1 cellular context compared by ENCODE assay signal in genomic region chr6:5179917-5180316, GRCh38.
TF ChIP-seq lines count a peak whose summit lies in the region.

No MANE protein-coding gene starts in this region.

TF ChIP-seq in K562, 482 proteins besides CTCF, POLR2A, EP300 and RAD21 (continued from another document and continues in another):
- no peak for TF ChIP-seq MGA (IDR thresholded peaks at IDR 0.05)
- no peak for TF ChIP-seq ZNF586 (CRISPR knock-in tag; conservative IDR thresholded peaks at IDR 0.05)
- TF ChIP-seq CBFA2T3 (IDR thresholded peaks at IDR 0.05) = peak; percentile 49
- TF ChIP-seq, protein P1, sequence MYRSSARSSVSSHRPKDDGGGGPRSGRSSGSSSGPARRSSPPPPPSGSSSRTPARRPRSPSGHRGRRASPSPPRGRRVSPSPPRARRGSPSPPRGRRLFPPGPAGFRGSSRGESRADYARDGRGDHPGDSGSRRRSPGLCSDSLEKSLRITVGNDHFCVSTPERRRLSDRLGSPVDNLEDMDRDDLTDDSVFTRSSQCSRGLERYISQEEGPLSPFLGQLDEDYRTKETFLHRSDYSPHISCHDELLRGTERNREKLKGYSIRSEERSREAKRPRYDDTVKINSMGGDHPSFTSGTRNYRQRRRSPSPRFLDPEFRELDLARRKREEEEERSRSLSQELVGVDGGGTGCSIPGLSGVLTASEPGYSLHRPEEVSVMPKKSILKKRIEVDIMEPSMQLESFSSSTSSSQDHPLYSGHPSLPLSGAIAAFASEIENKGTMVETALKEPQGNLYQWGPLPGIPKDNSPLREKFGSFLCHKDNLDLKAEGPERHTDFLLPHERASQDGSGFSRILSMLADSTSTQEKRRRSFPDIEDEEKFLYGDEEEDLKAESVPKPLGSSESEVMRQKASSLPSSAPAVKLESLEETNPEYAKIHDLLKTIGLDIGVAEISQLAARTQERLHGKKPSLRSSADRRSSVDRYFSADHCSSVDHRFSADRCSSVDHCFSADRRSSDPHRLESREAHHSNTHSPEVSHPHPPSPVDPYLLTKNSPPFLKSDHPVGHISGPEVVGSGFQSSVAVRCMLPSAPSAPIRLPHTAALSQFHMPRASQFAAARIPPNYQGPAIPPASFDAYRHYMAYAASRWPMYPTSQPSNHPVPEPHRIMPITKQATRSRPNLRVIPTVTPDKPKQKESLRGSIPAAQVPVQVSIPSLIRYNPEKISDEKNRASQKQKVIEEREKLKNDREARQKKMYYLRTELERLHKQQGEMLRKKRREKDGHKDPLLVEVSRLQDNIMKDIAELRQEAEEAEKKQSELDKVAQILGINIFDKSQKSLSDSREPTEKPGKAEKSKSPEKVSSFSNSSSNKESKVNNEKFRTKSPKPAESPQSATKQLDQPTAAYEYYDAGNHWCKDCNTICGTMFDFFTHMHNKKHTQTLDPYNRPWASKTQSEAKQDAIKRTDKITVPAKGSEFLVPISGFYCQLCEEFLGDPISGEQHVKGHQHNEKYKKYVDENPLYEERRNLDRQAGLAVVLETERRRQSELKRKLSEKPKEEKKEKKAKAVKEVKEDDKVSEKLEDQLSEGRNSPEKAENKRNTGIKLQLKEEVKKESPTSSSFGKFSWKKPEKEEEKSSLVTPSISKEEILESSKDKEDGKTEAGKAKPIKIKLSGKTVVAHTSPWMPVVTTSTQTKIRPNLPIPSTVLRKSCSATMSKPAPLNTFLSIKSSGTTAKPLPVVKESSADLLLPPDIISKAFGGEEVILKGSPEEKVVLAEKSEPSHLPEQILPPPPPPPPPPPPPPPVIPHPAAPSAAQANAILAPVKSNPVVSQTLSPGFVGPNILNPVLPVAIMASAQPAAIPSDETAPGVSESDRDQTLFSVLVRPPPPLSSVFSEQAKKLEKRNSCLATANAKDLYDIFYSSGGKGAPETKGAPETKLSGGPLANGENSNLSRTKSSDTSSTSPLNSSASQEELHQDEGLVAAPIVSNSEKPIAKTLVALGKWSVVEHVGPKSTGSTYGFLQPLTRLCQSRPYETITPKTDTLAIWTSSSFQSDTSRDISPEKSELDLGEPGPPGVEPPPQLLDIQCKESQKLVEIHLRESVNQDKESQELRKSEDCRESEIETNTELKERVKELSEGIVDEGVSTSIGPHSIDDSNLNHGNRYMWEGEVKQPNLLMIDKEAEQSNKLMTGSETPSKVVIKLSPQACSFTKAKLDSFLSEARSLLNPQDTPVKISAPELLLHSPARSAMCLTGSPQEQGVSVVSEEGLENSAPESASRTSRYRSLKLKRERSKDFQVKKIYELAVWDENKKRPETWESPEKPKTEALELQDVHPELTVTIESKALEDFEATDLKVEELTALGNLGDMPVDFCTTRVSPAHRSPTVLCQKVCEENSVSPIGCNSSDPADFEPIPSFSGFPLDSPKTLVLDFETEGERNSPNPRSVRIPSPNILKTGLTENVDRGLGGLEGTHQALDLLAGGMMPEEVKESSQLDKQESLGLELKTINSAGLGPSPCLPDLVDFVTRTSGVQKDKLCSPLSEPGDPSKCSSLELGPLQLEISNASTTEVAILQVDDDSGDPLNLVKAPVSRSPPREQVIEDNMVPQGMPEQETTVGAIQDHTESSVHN (IDR thresholded peaks at IDR 0.05; ENCODE audit: borderline replicate concordance in 1 of 2, low read depth in 1 of 2) = no peak
- TF ChIP-seq ZNF184 (CRISPR knock-in tag; IDR thresholded peaks at IDR 0.05) = no peak
- TF ChIP-seq MEF2A (IDR thresholded peaks at IDR 0.05; ENCODE audit: control insufficient read depth, low read depth, low read length) = no peak
- no peak for TF ChIP-seq SNIP1 (IDR thresholded peaks at IDR 0.05; ENCODE audit: low read depth)
- TF ChIP-seq, protein P2, sequence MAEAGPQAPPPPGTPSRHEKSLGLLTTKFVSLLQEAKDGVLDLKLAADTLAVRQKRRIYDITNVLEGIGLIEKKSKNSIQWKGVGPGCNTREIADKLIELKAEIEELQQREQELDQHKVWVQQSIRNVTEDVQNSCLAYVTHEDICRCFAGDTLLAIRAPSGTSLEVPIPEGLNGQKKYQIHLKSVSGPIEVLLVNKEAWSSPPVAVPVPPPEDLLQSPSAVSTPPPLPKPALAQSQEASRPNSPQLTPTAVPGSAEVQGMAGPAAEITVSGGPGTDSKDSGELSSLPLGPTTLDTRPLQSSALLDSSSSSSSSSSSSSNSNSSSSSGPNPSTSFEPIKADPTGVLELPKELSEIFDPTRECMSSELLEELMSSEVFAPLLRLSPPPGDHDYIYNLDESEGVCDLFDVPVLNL (CRISPR knock-in tag; IDR thresholded peaks at IDR 0.05; ENCODE audit: low read depth) = no peak
- peak; percentile 14; the same call in 1 of the 2 replicates for TF ChIP-seq SMARCA4 (IDR thresholded peaks at IDR 0.05)
- no peak for TF ChIP-seq SAP30 (IDR thresholded peaks at IDR 0.05; ENCODE audit: borderline replicate concordance, insufficient read depth, low read depth, low read length, poor library complexity, severe bottlenecking)
- TF ChIP-seq BACH1 (tag; IDR thresholded peaks at IDR 0.05) = peak; percentile 89
- TF ChIP-seq DIDO1 (tag; IDR thresholded peaks at IDR 0.05; ENCODE audit: low read depth) = no peak
- TF ChIP-seq SFPQ (IDR thresholded peaks at IDR 0.05; ENCODE audit: low read depth, low read length) = no peak
- no peak for TF ChIP-seq PHF8 (IDR thresholded peaks at IDR 0.05; ENCODE audit: borderline replicate concordance, low read length)
- TF ChIP-seq RAD51 (IDR thresholded peaks at IDR 0.05; ENCODE audit: borderline replicate concordance, low read depth) = no peak
- TF ChIP-seq ELF4 (CRISPR knock-in tag; IDR thresholded peaks at IDR 0.05) = no peak
- TF ChIP-seq GATAD2A (IDR thresholded peaks at IDR 0.05) = no peak
- TF ChIP-seq MAFF (IDR thresholded peaks at IDR 0.05; ENCODE audit: low read length) = peak; percentile 83; the same call in 1 of the 2 replicates
- TF ChIP-seq, protein P3, sequence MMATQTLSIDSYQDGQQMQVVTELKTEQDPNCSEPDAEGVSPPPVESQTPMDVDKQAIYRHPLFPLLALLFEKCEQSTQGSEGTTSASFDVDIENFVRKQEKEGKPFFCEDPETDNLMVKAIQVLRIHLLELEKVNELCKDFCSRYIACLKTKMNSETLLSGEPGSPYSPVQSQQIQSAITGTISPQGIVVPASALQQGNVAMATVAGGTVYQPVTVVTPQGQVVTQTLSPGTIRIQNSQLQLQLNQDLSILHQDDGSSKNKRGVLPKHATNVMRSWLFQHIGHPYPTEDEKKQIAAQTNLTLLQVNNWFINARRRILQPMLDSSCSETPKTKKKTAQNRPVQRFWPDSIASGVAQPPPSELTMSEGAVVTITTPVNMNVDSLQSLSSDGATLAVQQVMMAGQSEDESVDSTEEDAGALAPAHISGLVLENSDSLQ (IDR thresholded peaks at IDR 0.05) = no peak
- peak; percentile 86 for TF ChIP-seq C11orf30 (IDR thresholded peaks at IDR 0.05; ENCODE audit: low read depth)
- no peak for TF ChIP-seq MXI1 (IDR thresholded peaks at IDR 0.05; ENCODE audit: low read depth, low read length)
- TF ChIP-seq KLF13 (tag; IDR thresholded peaks at IDR 0.05; ENCODE audit: borderline replicate concordance, low read depth) = no peak
- TF ChIP-seq BCL6 (CRISPR knock-in tag; IDR thresholded peaks at IDR 0.05) = no peak
- no peak for TF ChIP-seq SAFB (IDR thresholded peaks at IDR 0.05; ENCODE audit: borderline replicate concordance, low read depth, low read length)
- TF ChIP-seq SREBF1 (IDR thresholded peaks at IDR 0.05; ENCODE audit: borderline replicate concordance, low read depth, low read length) = no peak
- no peak for TF ChIP-seq RBM15 (IDR thresholded peaks at IDR 0.05; ENCODE audit: insufficient read depth, low read length)
